Comparison of ENCODE assay signal across 8 cellular contexts in genomic region chr12:108826115-108826806, GRCh38. TPM values are rescaled to one million over a fixed set of nuclear protein-coding genes. Genes with fewer than 3 reads are reported as not detected.
A peak's percentile ranks its signal among the peaks of the same experiment; 100 is the strongest.
DNase-seq lines count a peak whose midpoint lies in the region; ATAC-seq and TF ChIP-seq lines count a peak whose summit lies in the region.

No MANE protein-coding gene starts in this region.

- peaks cover 5 to 25% (median 22%) of the 10 kb centered on the region in 4 donors for H3K4me1 Mint-ChIP-seq in CD4-positive, CD25-positive, alpha-beta regulatory T cell
- H3K4me1 Mint-ChIP-seq in IgD-negative memory B cell (peaks cover 15 to 26% (median 24%) of the 10 kb centered on the region in 3 donors), brain (peaks cover 63% of the 10 kb centered on the region)

- no peaks in the 10 kb centered on the region for H3K27me3 ChIP-seq in CD4-positive, CD25-positive, alpha-beta regulatory T cell (ENCODE audit: control insufficient read depth, insufficient read depth, low read length)
- H3K27me3 ChIP-seq in stomach smooth muscle (ENCODE audit: control insufficient read depth in 1 of 2, insufficient read depth in 2 of 2, low read length in 2 of 2) = no peaks in the 10 kb centered on the region

- H3K4me3 Mint-ChIP-seq in CD4-positive, CD25-positive, alpha-beta regulatory T cell = peak overlapping the region in 1 of 4 donors; percentile 2
- peak overlapping the region; percentile 10 to 74 (median 43) for H3K4me3 Mint-ChIP-seq in IgD-negative memory B cell
- H3K4me3 Mint-ChIP-seq in brain = peak overlapping the region in 4 of 5 experiments; percentile 26 to 75 (median 60)

- H3K27me3 Mint-ChIP-seq in CD4-positive, CD25-positive, alpha-beta regulatory T cell = no peaks in the 10 kb centered on the region
- H3K27me3 Mint-ChIP-seq in IgD-negative memory B cell = no peaks in the 10 kb centered on the region
- no peaks in the 10 kb centered on the region for H3K27me3 Mint-ChIP-seq in brain

- DNase-seq in CD4-positive, CD25-positive, alpha-beta regulatory T cell = peak in 1 of 3 donors; percentile 41
- DNase-seq in left colon (no peak), DMS153 treated with DMSO at 0.1 percent for 48 hours (lab: John Stamatoyannopoulos, UW; ENCODE audit: unreplicated experiment) (no peak)

- peaks cover 31% of the 10 kb centered on the region for H3K36me3 Mint-ChIP-seq in CD4-positive, CD25-positive, alpha-beta regulatory T cell
- H3K36me3 Mint-ChIP-seq in IgD-negative memory B cell (peaks cover 14% of the 10 kb centered on the region), brain (peaks cover 46% of the 10 kb centered on the region)

- ATAC-seq in CD4-positive, CD25-positive, alpha-beta regulatory T cell (ENCODE audit: low read depth in 2 of 2) = peak; percentile 55 to 56
- ATAC-seq in left colon (peak; percentile 27), HG02623 (IDR thresholded peaks at IDR 0.05; ENCODE audit: unreplicated experiment) (no peak), GM19397 (IDR thresholded peaks at IDR 0.05; ENCODE audit: unreplicated experiment) (no peak)

- no peaks in the 10 kb centered on the region for H3K4me1 ChIP-seq in CD4-positive, CD25-positive, alpha-beta regulatory T cell (ENCODE audit: control insufficient read depth, insufficient read depth, low read length, poor library complexity, severe bottlenecking)
- H3K4me1 ChIP-seq in stomach smooth muscle (ENCODE audit: control insufficient read depth, insufficient read depth, low read length) = peaks cover 42% of the 10 kb centered on the region

- peaks cover 27% of the 10 kb centered on the region for H3K36me3 ChIP-seq in CD4-positive, CD25-positive, alpha-beta regulatory T cell (ENCODE audit: control insufficient read depth, insufficient read depth, low read length)
- H3K36me3 ChIP-seq in stomach smooth muscle (ENCODE audit: control insufficient read depth in 2 of 2, insufficient read depth in 2 of 2, low read length in 2 of 2) = peaks cover 20 to 22% of the 10 kb centered on the region in 2 donors

- H3K9me3 ChIP-seq in CD4-positive, CD25-positive, alpha-beta regulatory T cell (ENCODE audit: control insufficient read depth in 2 of 2, low read length in 2 of 2) = no peaks in the 10 kb centered on the region
- H3K9me3 ChIP-seq in stomach smooth muscle (ENCODE audit: control insufficient read depth in 2 of 2, low read length in 2 of 2) = no peaks in the 10 kb centered on the region

- no peak overlapping the region for H3K4me3 ChIP-seq in CD4-positive, CD25-positive, alpha-beta regulatory T cell (ENCODE audit: low read depth, low read length)
- peak overlapping the region; percentile 2 to 64 for H3K4me3 ChIP-seq in stomach smooth muscle (ENCODE audit: low read length in 2 of 2)

- H3K9ac ChIP-seq in stomach smooth muscle (ENCODE audit: low read length in 2 of 2) = peak overlapping the region; percentile 58 to 60

- TF ChIP-seq CTCF in brain (conservative IDR thresholded peaks at IDR 0.05) = no peak

- no peaks in the 10 kb centered on the region for H3K9me3 Mint-ChIP-seq in CD4-positive, CD25-positive, alpha-beta regulatory T cell
- H3K9me3 Mint-ChIP-seq in IgD-negative memory B cell (no peaks in the 10 kb centered on the region), brain (no peaks in the 10 kb centered on the region)

- intact Hi-C loops in left colon (cut with DNase I, micrococcal nuclease) = no loop called here

- H3K27ac ChIP-seq in CD4-positive, CD25-positive, alpha-beta regulatory T cell (ENCODE audit: insufficient read depth, low read length, poor library complexity, severe bottlenecking) = no peak overlapping the region
- peak overlapping the region; percentile 75 for H3K27ac ChIP-seq in stomach smooth muscle (ENCODE audit: low read length)

- peak overlapping the region in 2 of 3 donors; percentile 46 to 65 for H3K27ac Mint-ChIP-seq in CD4-positive, CD25-positive, alpha-beta regulatory T cell
- peak overlapping the region in 1 of 3 donors; percentile 92 for H3K27ac Mint-ChIP-seq in IgD-negative memory B cell
- H3K27ac Mint-ChIP-seq in brain = peak overlapping the region; percentile 80 to 90 (median 88)

RNA-seq across cellular contexts. Expression of gene SSH1, which starts 31.1 kb away (rescaled TPM):
- 32.5 TPM for total RNA-seq in CD4-positive, CD25-positive, alpha-beta regulatory T cell
- polyA plus RNA-seq in CD4-positive, CD25-positive, alpha-beta regulatory T cell = 1 to 10 TPM; 5.7 to 8.2 (median 6.9) TPM
- polyA plus RNA-seq in IgD-negative memory B cell (10.3 TPM), brain (ENCODE audit: insufficient read depth, low read depth, low replicate concordance) (9.9 TPM)
- 10 to 100 TPM; 24.6 to 28.2 TPM for total RNA-seq in left colon

RNA-seq across cellular contexts. Expression of gene DAO, which starts 53.6 kb away (rescaled TPM):
- total RNA-seq in CD4-positive, CD25-positive, alpha-beta regulatory T cell = not detected
- polyA plus RNA-seq in CD4-positive, CD25-positive, alpha-beta regulatory T cell = not detected
- polyA plus RNA-seq in IgD-negative memory B cell = not detected
- polyA plus RNA-seq in brain (ENCODE audit: insufficient read depth, low read depth, low replicate concordance) = 0.78 TPM
- 1 to 10 TPM; 3.8 to 4.9 TPM for total RNA-seq in left colon

Comparison
In these comparisons a context has a peak if more than half of its experiments do, and no peak if none do; other contexts are left out.
1. ATAC-seq: peak in CD4-positive, CD25-positive, alpha-beta regulatory T cell (2 of 2) and left colon (single experiment); none in HG02623 (single experiment) and GM19397 (single experiment).